In genomic region chr7:5598769-5599371, GRCh38 we compare ENCODE assay signal across 9 cellular contexts. TPM values are rescaled to one million over a fixed set of nuclear protein-coding genes. Genes with fewer than 3 reads are reported as not detected.
DNase-seq lines count a peak whose midpoint lies in the region; ATAC-seq and TF ChIP-seq lines count a peak whose summit lies in the region.
"Had no signal": no experiment of that assay in that cellular context is flagged by ENCODE, and none has a peak within 500 bp of the region (broad histone marks: within the 10 kb centered on the region; RNA-seq: fewer than 3 reads in every experiment).

No MANE protein-coding gene starts in this region.

- H3K27ac ChIP-seq in cingulate gyrus (ENCODE audit: low read depth, low read length) (peak overlapping the region; percentile 29), neural cell (ENCODE audit: low read length) (no peak overlapping the region)
- H3K27ac ChIP-seq: neutrophil had no signal

- H2AFZ ChIP-seq in Loucy (ENCODE audit: low read length) (no peak overlapping the region), neural cell (ENCODE audit: low read depth, low read length) (no peak overlapping the region)

- no peak for TF ChIP-seq EP300 in neural cell (conservative IDR thresholded peaks at IDR 0.05; ENCODE audit: poor library complexity, severe bottlenecking)

- DNase-seq in Daoy (ENCODE audit: low read depth) (peak; percentile 57), NCI-H1930 (lab: John Stamatoyannopoulos, UW) (no peak)
- DNase-seq in stimulated activated CD4-positive, alpha-beta T cell treated with anti-CD3 and anti-CD28 coated beads, Interleukin-12 subunit alpha, Interleukin-12 subunit beta, amount 100 ng/mL, for 4 hours = no peak

- H3K9me2 ChIP-seq in Loucy (replicated peaks; ENCODE audit: low read depth, low read length) = no peaks in the 10 kb centered on the region
- no peaks in the 10 kb centered on the region for H3K9me2 ChIP-seq in neural cell (ENCODE audit: insufficient read depth, low read length)

- H3K4me2 ChIP-seq in Loucy (ENCODE audit: low read depth, low read length, poor library complexity, severe bottlenecking) = peak overlapping the region; percentile 90
- H3K4me2 ChIP-seq in neural cell (ENCODE audit: low read length) = no peak overlapping the region

- peaks cover 4% of the 10 kb centered on the region for H3K27me3 ChIP-seq in Loucy (ENCODE audit: insufficient read depth, low read length, poor library complexity, severe bottlenecking)
- H3K27me3 ChIP-seq in neural cell (ENCODE audit: insufficient read depth, low read depth, low read length) = no peaks in the 10 kb centered on the region

- H3K9ac ChIP-seq in Loucy (ENCODE audit: low read depth, low read length, poor library complexity, severe bottlenecking) (peak overlapping the region; percentile 5), neural cell (ENCODE audit: low read length) (no peak overlapping the region)

- H3K79me2 ChIP-seq in Loucy (ENCODE audit: insufficient read depth, low read length) (peaks cover 100% of the 10 kb centered on the region), neural cell (replicated peaks; ENCODE audit: insufficient read depth, low read length) (peaks cover 86% of the 10 kb centered on the region)

- H3F3A ChIP-seq in Loucy (ENCODE audit: low read depth) = peaks cover 4% of the 10 kb centered on the region; the same call in 1 of the 2 replicates
- no peaks in the 10 kb centered on the region for H3F3A ChIP-seq in neural cell (ENCODE audit: insufficient read depth, low read length, poor library complexity, severe bottlenecking)

- TF ChIP-seq RAD21 in neural cell (conservative IDR thresholded peaks at IDR 0.05) = no peak

- TF ChIP-seq CTCF in Loucy (conservative IDR thresholded peaks at IDR 0.05; ENCODE audit: low read length) (no peak), neural cell (IDR thresholded peaks at IDR 0.05; ENCODE audit: poor library complexity, severe bottlenecking) (no peak)

- peaks cover 33% of the 10 kb centered on the region for H3K4me1 ChIP-seq in Loucy (ENCODE audit: insufficient read depth, low read length, poor library complexity, severe bottlenecking)

- ATAC-seq in HG03039 (IDR thresholded peaks at IDR 0.05; ENCODE audit: unreplicated experiment) (no peak), HG03565 (IDR thresholded peaks at IDR 0.05; ENCODE audit: unreplicated experiment) (no peak)

- H3K4me3 ChIP-seq in Loucy (ENCODE audit: low read length, poor library complexity, severe bottlenecking) = peak overlapping the region; percentile 61
- peak overlapping the region; percentile 55 for H3K4me3 ChIP-seq in neural cell (ENCODE audit: low read length)

- no peaks in the 10 kb centered on the region for H3K9me3 ChIP-seq in Loucy (ENCODE audit: insufficient read depth, low read depth, low read length)
- no peaks in the 10 kb centered on the region for H3K9me3 ChIP-seq in neural cell (ENCODE audit: low read length)
- H3K9me3 ChIP-seq: neutrophil had no signal

- H4K20me1 ChIP-seq in Loucy (ENCODE audit: insufficient read depth, low read length, poor library complexity, severe bottlenecking) = peaks cover 72% of the 10 kb centered on the region
- H4K20me1 ChIP-seq in neural cell (ENCODE audit: insufficient read depth) = peaks cover 54% of the 10 kb centered on the region

- H3K36me3 ChIP-seq in Loucy (ENCODE audit: insufficient read depth, low read length) (peaks cover 18% of the 10 kb centered on the region; the same call in 1 of the 2 replicates), neural cell (ENCODE audit: insufficient read depth, low read length) (no peaks in the 10 kb centered on the region)
- H3K36me3 ChIP-seq: neutrophil had no signal

TF ChIP-seq in neural cell, 6 proteins besides CTCF, POLR2A, EP300 and RAD21:
- TF ChIP-seq POLR2AphosphoS5 (IDR thresholded peaks at IDR 0.05) = no peak
- no peak for TF ChIP-seq EZH2 (IDR thresholded peaks at IDR 0.05; ENCODE audit: borderline replicate concordance, insufficient read depth, low read length, poor library complexity, severe bottlenecking)
- TF ChIP-seq SMC3 (conservative IDR thresholded peaks at IDR 0.05; ENCODE audit: poor library complexity) = no peak
- TF ChIP-seq MXI1 (conservative IDR thresholded peaks at IDR 0.05; ENCODE audit: poor library complexity, severe bottlenecking) = no peak
- TF ChIP-seq REST (IDR thresholded peaks at IDR 0.05; ENCODE audit: borderline replicate concordance) = no peak
- TF ChIP-seq TAF1 (IDR thresholded peaks at IDR 0.05; ENCODE audit: low read depth) = no peak
TF ChIP-seq in neural cell: peak in this region for 0.

RNA-seq across cellular contexts. Expression of gene FSCN1, which starts 6.3 kb away (rescaled TPM):
- total RNA-seq in Daoy (2014; rRNA removed; shearing (Covaris generic)) = 269 and 276 TPM in 2 replicates
- 207 and 242 TPM in 2 replicates for polyA plus RNA-seq in neural cell
- polyA minus RNA-seq in neural cell = 292 and 359 TPM in 2 replicates
